ENCODE assay signal across 1 cellular context in genomic region chr5:88808153-88808552, GRCh38.
TF ChIP-seq lines count a peak whose summit lies in the region.

No MANE protein-coding gene starts in this region.

TF ChIP-seq in GM12878, 131 proteins besides CTCF, POLR2A, EP300 and RAD21 (continued from another document):
- TF ChIP-seq TBL1XR1 (IDR thresholded peaks at IDR 0.05; ENCODE audit: low read depth, low read length) (peak; percentile 61; the same call in 1 of the 2 replicates), RBBP5 (conservative IDR thresholded peaks at IDR 0.05) (no peak), SMC3 (IDR thresholded peaks at IDR 0.05; ENCODE audit: borderline replicate concordance, low read length) (no peak), MYB (IDR thresholded peaks at IDR 0.05; ENCODE audit: borderline replicate concordance, low read depth, low read length) (no peak), HDAC2 (IDR thresholded peaks at IDR 0.05) (no peak), CHD4 (IDR thresholded peaks at IDR 0.05) (no peak), RUNX3 (IDR thresholded peaks at IDR 0.05; ENCODE audit: low read length) (peak; percentile 95), HCFC1 (IDR thresholded peaks at IDR 0.05; ENCODE audit: low read length) (no peak), RB1 (IDR thresholded peaks at IDR 0.05; ENCODE audit: borderline replicate concordance) (no peak), CREM (IDR thresholded peaks at IDR 0.05; ENCODE audit: low read depth) (peak; percentile 53), CHD1 (IDR thresholded peaks at IDR 0.05; ENCODE audit: low read depth, low read length) (no peak), HSF1 (IDR thresholded peaks at IDR 0.05; ENCODE audit: low read depth, low read length) (no peak), ATF2 (IDR thresholded peaks at IDR 0.05; ENCODE audit: low read length) (peak; percentile 66), GATAD2B (conservative IDR thresholded peaks at IDR 0.05; ENCODE audit: low read depth) (no peak), YY1 (IDR thresholded peaks at IDR 0.05; ENCODE audit: low read depth, low read length) (no peak), SP1 (IDR thresholded peaks at IDR 0.05; ENCODE audit: low read depth, low read length) (no peak), HDAC6 (IDR thresholded peaks at IDR 0.05; ENCODE audit: unreplicated experiment) (no peak), KDM1A (IDR thresholded peaks at IDR 0.05; ENCODE audit: borderline replicate concordance) (no peak), IKZF2 (IDR thresholded peaks at IDR 0.05) (no peak), BACH1 (IDR thresholded peaks at IDR 0.05; ENCODE audit: borderline replicate concordance) (no peak), TCF7 (IDR thresholded peaks at IDR 0.05; ENCODE audit: borderline replicate concordance) (no peak), SUPT20H (IDR thresholded peaks at IDR 0.05; ENCODE audit: borderline replicate concordance, control insufficient read depth, low read depth, low read length) (no peak), SRF (IDR thresholded peaks at IDR 0.05; ENCODE audit: low read depth in 2 of 2, low read length in 2 of 2) (no peak), CBX3 (IDR thresholded peaks at IDR 0.05; ENCODE audit: borderline replicate concordance, low read depth) (no peak), RELA (IDR thresholded peaks at IDR 0.05; ENCODE audit: borderline replicate concordance, partially characterized antibody) (no peak), MTA2 (IDR thresholded peaks at IDR 0.05; ENCODE audit: low read depth) (peak; percentile 42; the same call in 1 of the 2 replicates), BCLAF1 (IDR thresholded peaks at IDR 0.05) (no peak), IRF4 (IDR thresholded peaks at IDR 0.05; ENCODE audit: low read depth, low read length) (0 out of 2 replicates have a peak, but pooled peaks have one; percentile 44), ZZZ3 (IDR thresholded peaks at IDR 0.05; ENCODE audit: control insufficient read depth, insufficient read length, low read depth) (no peak), NR2C2 (IDR thresholded peaks at IDR 0.05; ENCODE audit: borderline replicate concordance, control insufficient read depth, insufficient read length, low read depth) (no peak), ETV6 (conservative IDR thresholded peaks at IDR 0.05 in 1 of 2, IDR thresholded peaks at IDR 0.05 in 1 of 2; ENCODE audit: borderline replicate concordance in 1 of 2, low read depth in 1 of 2) (peak in 1 of 2 experiments; percentile 42; a peak in 1 of 4 replicates), MEF2B (IDR thresholded peaks at IDR 0.05; ENCODE audit: partially characterized antibody, poor library complexity, severe bottlenecking) (peak; percentile 71), ZSCAN29 (IDR thresholded peaks at IDR 0.05) (no peak), MEF2A (IDR thresholded peaks at IDR 0.05; ENCODE audit: insufficient read depth, low read depth, low read length) (peak; percentile 93), ZNF592 (IDR thresholded peaks at IDR 0.05) (no peak), USF1 (IDR thresholded peaks at IDR 0.05; ENCODE audit: borderline replicate concordance, extremely low read length, insufficient read depth, low read depth, low read length) (no peak)
